Comparison of ENCODE assay signal across 9 cellular contexts in the genomic region with DNA sequence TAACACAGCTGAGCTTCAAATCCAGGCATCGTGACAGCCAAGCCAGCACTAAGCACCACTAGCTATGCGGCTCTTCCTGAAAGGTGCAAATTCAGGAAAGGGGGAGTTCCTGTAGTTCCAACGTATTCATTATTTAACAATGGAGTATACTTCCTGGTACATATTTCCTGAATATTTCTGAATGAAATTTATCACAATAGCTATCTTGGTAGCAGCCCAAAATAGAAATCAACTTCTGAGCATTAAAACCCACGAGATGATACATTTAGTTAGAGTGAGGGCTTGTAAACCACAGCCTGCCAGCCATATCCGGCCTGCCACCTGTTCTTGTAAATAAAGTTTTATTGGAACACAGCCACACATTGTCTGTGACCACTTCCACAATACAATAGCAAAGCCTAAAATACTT.
DNase-seq lines count a peak whose midpoint lies in the region; ATAC-seq lines count a peak whose summit lies in the region.
"Had no signal": no experiment of that assay in that cellular context is flagged by ENCODE, and none has a peak within 500 bp of the region (broad histone marks: within the 10 kb centered on the region; RNA-seq: fewer than 3 reads in every experiment).

No MANE protein-coding gene starts in this region.

- no peaks in the 10 kb centered on the region for H3K36me3 ChIP-seq in CD4-positive, CD25-positive, alpha-beta regulatory T cell (ENCODE audit: control insufficient read depth, insufficient read depth, low read length)
- H3K36me3 ChIP-seq: cardiac muscle cell had no signal

- DNase-seq in CD4-positive, CD25-positive, alpha-beta regulatory T cell, result peak in 2 of 3 donors; percentile 55 to 65
- peak; percentile 59 for DNase-seq in NCI-H748 treated with DMSO at 0.1 percent for 48 hours (lab: John Stamatoyannopoulos, UW)
- peak; percentile 86 to 94 for DNase-seq in dermis microvascular lymphatic vessel endothelial cell (ENCODE audit: low read depth in 2 of 2)
- no peak for DNase-seq in occipital lobe (lab: John Stamatoyannopoulos, UW)
- no peak for DNase-seq in SHP77 (lab: John Stamatoyannopoulos, UW)
- no peak for DNase-seq in HuH-7.5 (ENCODE audit: low spot score)

- H3K27me3 Mint-ChIP-seq in CD4-positive, CD25-positive, alpha-beta regulatory T cell, result peaks cover 7% of the 10 kb centered on the region

- peaks cover 0 to 11% (median 5%) of the 10 kb centered on the region in 4 donors for H3K4me1 Mint-ChIP-seq in CD4-positive, CD25-positive, alpha-beta regulatory T cell

- no peaks in the 10 kb centered on the region for H3K4me1 ChIP-seq in CD4-positive, CD25-positive, alpha-beta regulatory T cell (ENCODE audit: control insufficient read depth, insufficient read depth, low read length, poor library complexity, severe bottlenecking)

- peak overlapping the region in 2 of 3 donors; percentile 6 to 59 for H3K27ac Mint-ChIP-seq in CD4-positive, CD25-positive, alpha-beta regulatory T cell

- H3K27me3 ChIP-seq in CD4-positive, CD25-positive, alpha-beta regulatory T cell (ENCODE audit: control insufficient read depth, insufficient read depth, low read length), result peaks cover 4% of the 10 kb centered on the region
- H3K27me3 ChIP-seq: cardiac muscle cell had no signal

- H3K9me3 Mint-ChIP-seq in CD4-positive, CD25-positive, alpha-beta regulatory T cell, result peaks cover 0 to 5% (median 3%) of the 10 kb centered on the region in 7 donors

- peak; percentile 47 to 67 for ATAC-seq in CD4-positive, CD25-positive, alpha-beta regulatory T cell (ENCODE audit: low read depth in 2 of 2)
- ATAC-seq in GM18861 (IDR thresholded peaks at IDR 0.05; ENCODE audit: unreplicated experiment) (peak; percentile 55), HG02763 (IDR thresholded peaks at IDR 0.05; ENCODE audit: unreplicated experiment) (no peak)

- no peak overlapping the region for H3K4me3 Mint-ChIP-seq in CD4-positive, CD25-positive, alpha-beta regulatory T cell

- H3K4me3 ChIP-seq in CD4-positive, CD25-positive, alpha-beta regulatory T cell (ENCODE audit: low read depth, low read length), result no peak overlapping the region
- H3K4me3 ChIP-seq: cardiac muscle cell had no signal

- H3K27ac ChIP-seq in CD4-positive, CD25-positive, alpha-beta regulatory T cell (ENCODE audit: insufficient read depth, low read length, poor library complexity, severe bottlenecking), result no peak overlapping the region
- H3K27ac ChIP-seq: cardiac muscle cell had no signal

- H3K9me3 ChIP-seq in CD4-positive, CD25-positive, alpha-beta regulatory T cell (ENCODE audit: control insufficient read depth in 2 of 2, low read length in 2 of 2), result peaks cover 0 to 3% of the 10 kb centered on the region in 2 experiments

- H3K36me3 Mint-ChIP-seq in CD4-positive, CD25-positive, alpha-beta regulatory T cell, result no peaks in the 10 kb centered on the region

Comparison
In these comparisons a context has a peak if more than half of its experiments do, and no peak if none do; other contexts are left out.
1. DNase-seq: peak in CD4-positive, CD25-positive, alpha-beta regulatory T cell (2 of 3), NCI-H748 treated with DMSO at 0.1 percent for 48 hours (single experiment) and dermis microvascular lymphatic vessel endothelial cell (2 of 2); none in occipital lobe (single experiment), SHP77 (0 of 2) and HuH-7.5 (single experiment).